ENCODE assay signal across 1 cellular context in the genomic region with DNA sequence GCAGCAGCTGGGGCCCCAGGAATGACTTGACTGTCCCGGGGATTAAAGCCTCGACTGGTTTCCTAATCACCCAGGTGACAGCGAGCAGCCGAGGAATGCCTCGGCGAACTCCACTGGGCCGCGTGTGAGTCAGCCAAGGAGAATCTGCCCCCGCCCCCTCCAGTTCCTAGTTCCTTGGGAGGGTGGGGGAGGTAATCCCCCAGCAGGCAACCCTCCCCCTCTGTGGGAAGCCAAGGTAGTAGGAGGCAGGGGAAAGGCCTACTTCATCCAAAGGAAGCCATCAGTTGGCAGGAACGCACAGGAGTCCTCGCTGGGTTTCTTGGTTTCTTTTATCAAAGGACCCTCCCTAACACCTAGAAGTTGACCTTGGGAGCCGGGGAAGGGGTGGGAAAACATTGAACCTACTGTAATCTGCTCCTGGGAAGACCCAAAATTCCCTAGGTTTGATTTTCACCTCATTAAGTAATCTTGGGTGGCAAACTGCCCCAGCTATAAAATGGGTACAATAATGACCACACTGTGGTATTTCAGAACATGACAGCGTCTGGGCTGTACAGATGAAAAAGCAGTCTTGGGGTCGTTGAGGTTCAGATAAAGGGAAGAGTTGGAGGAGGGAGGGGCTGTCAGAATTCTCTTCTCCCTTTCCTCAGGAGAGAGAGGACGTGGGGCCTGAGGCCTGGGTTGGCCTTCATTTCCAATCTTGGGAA.
TF ChIP-seq lines count a peak whose summit lies in the region.

No MANE protein-coding gene starts in this region.

TF ChIP-seq in K562, 482 proteins besides CTCF, POLR2A, EP300 and RAD21 (continued from another document and continues in another):
- no peak for TF ChIP-seq TAL1 (IDR thresholded peaks at IDR 0.05)
- no peak for TF ChIP-seq GTF2A2 (tag; IDR thresholded peaks at IDR 0.05)
- TF ChIP-seq KHSRP (IDR thresholded peaks at IDR 0.05), result no peak
- TF ChIP-seq, protein P1, sequence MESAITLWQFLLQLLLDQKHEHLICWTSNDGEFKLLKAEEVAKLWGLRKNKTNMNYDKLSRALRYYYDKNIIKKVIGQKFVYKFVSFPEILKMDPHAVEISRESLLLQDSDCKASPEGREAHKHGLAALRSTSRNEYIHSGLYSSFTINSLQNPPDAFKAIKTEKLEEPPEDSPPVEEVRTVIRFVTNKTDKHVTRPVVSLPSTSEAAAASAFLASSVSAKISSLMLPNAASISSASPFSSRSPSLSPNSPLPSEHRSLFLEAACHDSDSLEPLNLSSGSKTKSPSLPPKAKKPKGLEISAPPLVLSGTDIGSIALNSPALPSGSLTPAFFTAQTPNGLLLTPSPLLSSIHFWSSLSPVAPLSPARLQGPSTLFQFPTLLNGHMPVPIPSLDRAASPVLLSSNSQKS (CRISPR knock-in tag; IDR thresholded peaks at IDR 0.05), result no peak
- TF ChIP-seq, protein P2, sequence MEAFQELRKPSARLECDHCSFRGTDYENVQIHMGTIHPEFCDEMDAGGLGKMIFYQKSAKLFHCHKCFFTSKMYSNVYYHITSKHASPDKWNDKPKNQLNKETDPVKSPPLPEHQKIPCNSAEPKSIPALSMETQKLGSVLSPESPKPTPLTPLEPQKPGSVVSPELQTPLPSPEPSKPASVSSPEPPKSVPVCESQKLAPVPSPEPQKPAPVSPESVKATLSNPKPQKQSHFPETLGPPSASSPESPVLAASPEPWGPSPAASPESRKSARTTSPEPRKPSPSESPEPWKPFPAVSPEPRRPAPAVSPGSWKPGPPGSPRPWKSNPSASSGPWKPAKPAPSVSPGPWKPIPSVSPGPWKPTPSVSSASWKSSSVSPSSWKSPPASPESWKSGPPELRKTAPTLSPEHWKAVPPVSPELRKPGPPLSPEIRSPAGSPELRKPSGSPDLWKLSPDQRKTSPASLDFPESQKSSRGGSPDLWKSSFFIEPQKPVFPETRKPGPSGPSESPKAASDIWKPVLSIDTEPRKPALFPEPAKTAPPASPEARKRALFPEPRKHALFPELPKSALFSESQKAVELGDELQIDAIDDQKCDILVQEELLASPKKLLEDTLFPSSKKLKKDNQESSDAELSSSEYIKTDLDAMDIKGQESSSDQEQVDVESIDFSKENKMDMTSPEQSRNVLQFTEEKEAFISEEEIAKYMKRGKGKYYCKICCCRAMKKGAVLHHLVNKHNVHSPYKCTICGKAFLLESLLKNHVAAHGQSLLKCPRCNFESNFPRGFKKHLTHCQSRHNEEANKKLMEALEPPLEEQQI (IDR thresholded peaks at IDR 0.05), result no peak
- no peak for TF ChIP-seq ARID4B (CRISPR knock-in tag; IDR thresholded peaks at IDR 0.05)
- TF ChIP-seq SMAD3 (CRISPR knock-in tag; conservative IDR thresholded peaks at IDR 0.05), result no peak
- TF ChIP-seq ZNF354B (CRISPR knock-in tag; IDR thresholded peaks at IDR 0.05), result no peak
- TF ChIP-seq PRPF4 (IDR thresholded peaks at IDR 0.05; ENCODE audit: insufficient read depth, low read depth, low read length, poor library complexity, severe bottlenecking), result no peak
- TF ChIP-seq, protein P3, sequence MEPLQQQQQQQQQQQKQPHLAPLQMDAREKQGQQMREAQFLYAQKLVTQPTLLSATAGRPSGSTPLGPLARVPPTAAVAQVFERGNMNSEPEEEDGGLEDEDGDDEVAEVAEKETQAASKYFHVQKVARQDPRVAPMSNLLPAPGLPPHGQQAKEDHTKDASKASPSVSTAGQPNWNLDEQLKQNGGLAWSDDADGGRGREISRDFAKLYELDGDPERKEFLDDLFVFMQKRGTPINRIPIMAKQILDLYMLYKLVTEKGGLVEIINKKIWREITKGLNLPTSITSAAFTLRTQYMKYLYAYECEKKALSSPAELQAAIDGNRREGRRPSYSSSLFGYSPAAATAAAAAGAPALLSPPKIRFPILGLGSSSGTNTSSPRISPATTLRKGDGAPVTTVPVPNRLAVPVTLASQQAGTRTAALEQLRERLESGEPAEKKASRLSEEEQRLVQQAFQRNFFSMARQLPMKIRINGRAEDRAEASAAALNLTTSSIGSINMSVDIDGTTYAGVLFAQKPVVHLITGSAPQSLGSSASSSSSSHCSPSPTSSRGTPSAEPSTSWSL (CRISPR knock-in tag; IDR thresholded peaks at IDR 0.05; ENCODE audit: borderline replicate concordance), result no peak
- no peak for TF ChIP-seq ZNF76 (CRISPR knock-in tag; IDR thresholded peaks at IDR 0.05; ENCODE audit: borderline replicate concordance)
- no peak for TF ChIP-seq ZNF395 (CRISPR knock-in tag; IDR thresholded peaks at IDR 0.05)
- TF ChIP-seq E2F4 (CRISPR knock-in tag; IDR thresholded peaks at IDR 0.05; ENCODE audit: low read depth), result no peak
- no peak for TF ChIP-seq TCF7L2 (IDR thresholded peaks at IDR 0.05; ENCODE audit: low read depth, low read length)
- no peak for TF ChIP-seq SAP30 (IDR thresholded peaks at IDR 0.05; ENCODE audit: borderline replicate concordance, insufficient read depth, low read depth, low read length, poor library complexity, severe bottlenecking)
- TF ChIP-seq SPI1 (IDR thresholded peaks at IDR 0.05; ENCODE audit: borderline replicate concordance, low read depth, low read length), result peak; percentile 51
- TF ChIP-seq, protein P4, sequence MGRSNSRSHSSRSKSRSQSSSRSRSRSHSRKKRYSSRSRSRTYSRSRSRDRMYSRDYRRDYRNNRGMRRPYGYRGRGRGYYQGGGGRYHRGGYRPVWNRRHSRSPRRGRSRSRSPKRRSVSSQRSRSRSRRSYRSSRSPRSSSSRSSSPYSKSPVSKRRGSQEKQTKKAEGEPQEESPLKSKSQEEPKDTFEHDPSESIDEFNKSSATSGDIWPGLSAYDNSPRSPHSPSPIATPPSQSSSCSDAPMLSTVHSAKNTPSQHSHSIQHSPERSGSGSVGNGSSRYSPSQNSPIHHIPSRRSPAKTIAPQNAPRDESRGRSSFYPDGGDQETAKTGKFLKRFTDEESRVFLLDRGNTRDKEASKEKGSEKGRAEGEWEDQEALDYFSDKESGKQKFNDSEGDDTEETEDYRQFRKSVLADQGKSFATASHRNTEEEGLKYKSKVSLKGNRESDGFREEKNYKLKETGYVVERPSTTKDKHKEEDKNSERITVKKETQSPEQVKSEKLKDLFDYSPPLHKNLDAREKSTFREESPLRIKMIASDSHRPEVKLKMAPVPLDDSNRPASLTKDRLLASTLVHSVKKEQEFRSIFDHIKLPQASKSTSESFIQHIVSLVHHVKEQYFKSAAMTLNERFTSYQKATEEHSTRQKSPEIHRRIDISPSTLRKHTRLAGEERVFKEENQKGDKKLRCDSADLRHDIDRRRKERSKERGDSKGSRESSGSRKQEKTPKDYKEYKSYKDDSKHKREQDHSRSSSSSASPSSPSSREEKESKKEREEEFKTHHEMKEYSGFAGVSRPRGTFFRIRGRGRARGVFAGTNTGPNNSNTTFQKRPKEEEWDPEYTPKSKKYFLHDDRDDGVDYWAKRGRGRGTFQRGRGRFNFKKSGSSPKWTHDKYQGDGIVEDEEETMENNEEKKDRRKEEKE (IDR thresholded peaks at IDR 0.05; ENCODE audit: borderline replicate concordance in 1 of 2, control insufficient read depth in 1 of 2, low read depth in 2 of 2, low read length in 1 of 2), result no peak
- no peak for TF ChIP-seq CHCHD3 (CRISPR knock-in tag; IDR thresholded peaks at IDR 0.05)
- peak in 1 of 2 experiments; percentile 67 for TF ChIP-seq E2F6 (IDR thresholded peaks at IDR 0.05; ENCODE audit: borderline replicate concordance in 1 of 2, extremely low read depth in 1 of 2, insufficient read depth in 1 of 2, insufficient read length in 1 of 2, low read depth in 1 of 2, low read length in 1 of 2, poor library complexity in 1 of 2, severe bottlenecking in 1 of 2)
- no peak for TF ChIP-seq PML (IDR thresholded peaks at IDR 0.05; ENCODE audit: low read length)
- peak; percentile 6; the same call in 1 of the 2 replicates for TF ChIP-seq BHLHE40 (IDR thresholded peaks at IDR 0.05; ENCODE audit: low read length)
- no peak for TF ChIP-seq SRSF7 (optimal IDR thresholded peaks at IDR 0.05; ENCODE audit: low read depth, low read length)
- TF ChIP-seq ZNF324 (CRISPR knock-in tag; IDR thresholded peaks at IDR 0.05), result no peak
- no peak for TF ChIP-seq IRF1 (CRISPR knock-in tag; IDR thresholded peaks at IDR 0.05; ENCODE audit: borderline replicate concordance)
- no peak for TF ChIP-seq POLR2B (IDR thresholded peaks at IDR 0.05; ENCODE audit: low read depth, partially characterized antibody)
- TF ChIP-seq ZFP91 (CRISPR knock-in tag; IDR thresholded peaks at IDR 0.05), result no peak
- peak in 1 of 3 experiments; percentile 14 for TF ChIP-seq YY1 (IDR thresholded peaks at IDR 0.05; ENCODE audit: borderline replicate concordance in 1 of 3, control insufficient read depth in 1 of 3, extremely low read depth in 1 of 3, insufficient read depth in 3 of 3, insufficient read length in 1 of 3, insufficient replicate concordance in 2 of 3, low read depth in 1 of 3, low read length in 2 of 3)
- TF ChIP-seq ZNF586 (CRISPR knock-in tag; conservative IDR thresholded peaks at IDR 0.05), result no peak
- TF ChIP-seq DNMT1 (IDR thresholded peaks at IDR 0.05), result no peak
- TF ChIP-seq KAT8 (IDR thresholded peaks at IDR 0.05; ENCODE audit: low read depth), result no peak
- TF ChIP-seq ZNF444 (CRISPR knock-in tag; IDR thresholded peaks at IDR 0.05), result peak; percentile 41; the same call in 1 of the 2 replicates
- TF ChIP-seq L3MBTL2 (IDR thresholded peaks at IDR 0.05), result peak; percentile 86
- TF ChIP-seq ARNT (IDR thresholded peaks at IDR 0.05), result no peak
- TF ChIP-seq ZNF77 (CRISPR knock-in tag; IDR thresholded peaks at IDR 0.05), result no peak
